ENCODE assay signal across 14 cellular contexts in genomic region chr7:112986256-112987031, GRCh38.
DNase-seq lines count a peak whose midpoint lies in the region; ATAC-seq and TF ChIP-seq lines count a peak whose summit lies in the region.
"Had no signal": no experiment of that assay in that cellular context is flagged by ENCODE, and none has a peak within 500 bp of the region (broad histone marks: within the 10 kb centered on the region; RNA-seq: fewer than 3 reads in every experiment).

No MANE protein-coding gene starts in this region.

- H4K20me1 ChIP-seq in SK-N-SH (ENCODE audit: insufficient read depth), result no peaks in the 10 kb centered on the region

- ATAC-seq in Right ventricle myocardium superior (ENCODE audit: poor library complexity) (peak; percentile 37), foreskin keratinocyte (peak; percentile 58), HG02763 (IDR thresholded peaks at IDR 0.05; ENCODE audit: unreplicated experiment) (no peak)
- ATAC-seq: stimulated activated effector memory CD8-positive, alpha-beta T cell treated with anti-CD3 and anti-CD28 coated beads, Interleukin-12 subunit alpha, Interleukin-12 subunit beta, amount 100 ng/mL, for 72 hours had no signal

- TF ChIP-seq EP300 in SK-N-SH (IDR thresholded peaks at IDR 0.05; ENCODE audit: borderline replicate concordance in 1 of 2, low read depth in 1 of 2, low read length in 1 of 2) (no peak), transverse colon (IDR thresholded peaks at IDR 0.05; ENCODE audit: low read depth) (no peak)

- no peaks in the 10 kb centered on the region; the same call in 1 of the 2 replicates for H3K79me2 ChIP-seq in SK-N-SH (ENCODE audit: insufficient read depth)

- H2AFZ ChIP-seq in SK-N-SH (ENCODE audit: low read depth), result peak overlapping the region; percentile 59

- H3K27me3 ChIP-seq in SK-N-SH (ENCODE audit: insufficient read depth) (no peaks in the 10 kb centered on the region), foreskin keratinocyte (no peaks in the 10 kb centered on the region), transverse colon (no peaks in the 10 kb centered on the region)

- no peak for TF ChIP-seq POLR2A in transverse colon (IDR thresholded peaks at IDR 0.05)

- no peaks in the 10 kb centered on the region for H3K36me3 ChIP-seq in SK-N-SH (replicated peaks in 1 of 2; ENCODE audit: control insufficient read depth in 1 of 2, insufficient read depth in 2 of 2, low read length in 1 of 2)
- H3K36me3 ChIP-seq in transverse colon, result no peaks in the 10 kb centered on the region

- H3K9ac ChIP-seq in SK-N-SH, result peak overlapping the region; percentile 38; the same call in 1 of the 2 replicates

- in situ Hi-C loops in transverse colon (cut with MboI; ENCODE audit: low pct_ligation_motif_present in 1 of 4, low pct_unique_long_range_greater_than_20kb in 1 of 4, low sequenced_read_pairs in 3 of 4), result no loop called here

- TF ChIP-seq CTCF in SK-N-SH (IDR thresholded peaks at IDR 0.05), result no peak
- no peak for TF ChIP-seq CTCF in foreskin keratinocyte (conservative IDR thresholded peaks at IDR 0.05)
- no peak for TF ChIP-seq CTCF in transverse colon (IDR thresholded peaks at IDR 0.05)

- DNase-seq in Right ventricle myocardium superior (no peak), cardiac septum (ENCODE audit: low spot score) (no peak), SK-N-SH (no peak), foreskin keratinocyte (peak in 1 of 2 donors; percentile 68), transverse colon (no peak), RPMI8226 (no peak)
- DNase-seq in activated CD4-positive, CD25-positive, alpha-beta regulatory T cell (lab: John Stamatoyannopoulos, UW), result no peak
- DNase-seq: activated CD4-positive, alpha-beta T cell treated with anti-CD3 and anti-CD28 coated beads, Interleukin-2, amount 10 ng/mL, durations not matched to agents 7 days and 5 days; activated effector memory CD4-positive, alpha-beta T cell treated with anti-CD3 and anti-CD28 coated beads, Interleukin-2, amount 50 U/mL, for 16 hours; hippocampal formation; naive B cell had no signal

- peak overlapping the region; percentile 66 for H3K4me2 ChIP-seq in SK-N-SH

- POLR2A ChIA-PET in SK-N-SH (lab: Yijun Ruan, JAX), result no interaction called here

- TF ChIP-seq RAD21 in SK-N-SH (IDR thresholded peaks at IDR 0.05; ENCODE audit: low read length), result no peak

- CTCF ChIA-PET in SK-N-SH (lab: Yijun Ruan, JAX), result interaction anchor here (0.9 to 1.2 kb wide), 3 partner anchors 10 to 26 kb away, joined by 3 read pairs; no protein-coding TSS in a partner anchor

- H3K9me3 ChIP-seq in SK-N-SH (no peaks in the 10 kb centered on the region), transverse colon (no peaks in the 10 kb centered on the region)
- H3K9me3 ChIP-seq: A549 had no signal

- WGBS in SK-N-SH (ENCODE audit: low lambda C conversion rate), result 36% methylated on average over 3 of the region's 3 CpGs
- WGBS in transverse colon (ENCODE audit: low coverage in 1 of 2), 2 donors, result 40 to 44% methylated on average over 3 of the region's 3 CpGs

- peak overlapping the region; percentile 79 to 82; a peak in 3 of 4 replicates for H3K27ac ChIP-seq in SK-N-SH (ENCODE audit: low read depth in 2 of 2, low read length in 1 of 2)
- H3K27ac ChIP-seq in foreskin keratinocyte, result no peak overlapping the region
- peak overlapping the region in 3 of 4 donors; percentile 24 to 37 (median 32) for H3K27ac ChIP-seq in transverse colon
- H3K27ac ChIP-seq: A549 had no signal

- H3K4me3 ChIP-seq in SK-N-SH (ENCODE audit: low read depth in 2 of 2, low read length in 1 of 2) (no peak overlapping the region; a peak in 1 of 4 replicates), transverse colon (no peak overlapping the region)
- H3K4me3 ChIP-seq: A549 had no signal

- H3K9me2 ChIP-seq in SK-N-SH, result no peaks in the 10 kb centered on the region

- H3K4me1 ChIP-seq in SK-N-SH (ENCODE audit: control insufficient read depth in 1 of 2, insufficient read depth in 2 of 2, low read depth in 1 of 2, low read length in 1 of 2), result peaks cover 0 to 19% of the 10 kb centered on the region in 2 experiments; a peak in 2 of 4 replicates
- peaks cover 24% of the 10 kb centered on the region for H3K4me1 ChIP-seq in foreskin keratinocyte
- H3K4me1 ChIP-seq in transverse colon, result peaks cover 0 to 6% (median 2%) of the 10 kb centered on the region in 4 donors
- H3K4me1 ChIP-seq: A549 had no signal

- H3F3A ChIP-seq in SK-N-SH (replicated peaks; ENCODE audit: insufficient read depth), result peaks cover 30% of the 10 kb centered on the region

- intact Hi-C loops in Right ventricle myocardium superior (cut with DNase I), result no loop called here
- intact Hi-C loops in cardiac septum (cut with DNase I), result no loop called here
- intact Hi-C loops in transverse colon (cut with DNase I; ENCODE audit: low total_unique reads), result no loop called here

TF ChIP-seq in SK-N-SH, 30 proteins besides CTCF, POLR2A, EP300 and RAD21:
- TF ChIP-seq MEF2A (IDR thresholded peaks at IDR 0.05; ENCODE audit: borderline replicate concordance, low read depth) (peak; percentile 45; the same call in 1 of the 2 replicates), FOSL2 (IDR thresholded peaks at IDR 0.05; ENCODE audit: borderline replicate concordance, low read depth) (peak; percentile 36; the same call in 1 of the 2 replicates), YY1 (IDR thresholded peaks at IDR 0.05; ENCODE audit: low read depth) (no peak), USF1 (IDR thresholded peaks at IDR 0.05; ENCODE audit: borderline replicate concordance, low read depth) (no peak), JUND (IDR thresholded peaks at IDR 0.05) (peak; percentile 44), GABPA (IDR thresholded peaks at IDR 0.05; ENCODE audit: low read depth) (no peak), SIN3A (IDR thresholded peaks at IDR 0.05; ENCODE audit: borderline replicate concordance, low read depth, low read length) (no peak), SMC3 (IDR thresholded peaks at IDR 0.05; ENCODE audit: low read depth, low read length) (no peak), USF2 (IDR thresholded peaks at IDR 0.05; ENCODE audit: borderline replicate concordance, low read depth, low read length) (no peak), PBX3 (IDR thresholded peaks at IDR 0.05) (peak; percentile 36), RCOR1 (IDR thresholded peaks at IDR 0.05; ENCODE audit: low read length) (no peak), RXRA (IDR thresholded peaks at IDR 0.05; ENCODE audit: borderline replicate concordance, low read depth) (no peak)
TF ChIP-seq in SK-N-SH: peak in this region for 4.
